In genomic region chr3:106552401-106553043, GRCh38 we compare ENCODE assay signal across 1 cellular context.
TF ChIP-seq lines count a peak whose summit lies in the region.

No MANE protein-coding gene starts in this region.

TF ChIP-seq in GM12878, 131 proteins besides CTCF, POLR2A, EP300 and RAD21:
- peak; percentile 25; the same call in 1 of the 2 replicates for TF ChIP-seq CEBPZ (IDR thresholded peaks at IDR 0.05; ENCODE audit: low read depth, low read length)
- no peak for TF ChIP-seq SIX5 (IDR thresholded peaks at IDR 0.05; ENCODE audit: low read depth, low read length, severe bottlenecking)
- no peak for TF ChIP-seq KDM1A (IDR thresholded peaks at IDR 0.05; ENCODE audit: borderline replicate concordance)
